8 cellular contexts compared by ENCODE assay signal in the genomic region with DNA sequence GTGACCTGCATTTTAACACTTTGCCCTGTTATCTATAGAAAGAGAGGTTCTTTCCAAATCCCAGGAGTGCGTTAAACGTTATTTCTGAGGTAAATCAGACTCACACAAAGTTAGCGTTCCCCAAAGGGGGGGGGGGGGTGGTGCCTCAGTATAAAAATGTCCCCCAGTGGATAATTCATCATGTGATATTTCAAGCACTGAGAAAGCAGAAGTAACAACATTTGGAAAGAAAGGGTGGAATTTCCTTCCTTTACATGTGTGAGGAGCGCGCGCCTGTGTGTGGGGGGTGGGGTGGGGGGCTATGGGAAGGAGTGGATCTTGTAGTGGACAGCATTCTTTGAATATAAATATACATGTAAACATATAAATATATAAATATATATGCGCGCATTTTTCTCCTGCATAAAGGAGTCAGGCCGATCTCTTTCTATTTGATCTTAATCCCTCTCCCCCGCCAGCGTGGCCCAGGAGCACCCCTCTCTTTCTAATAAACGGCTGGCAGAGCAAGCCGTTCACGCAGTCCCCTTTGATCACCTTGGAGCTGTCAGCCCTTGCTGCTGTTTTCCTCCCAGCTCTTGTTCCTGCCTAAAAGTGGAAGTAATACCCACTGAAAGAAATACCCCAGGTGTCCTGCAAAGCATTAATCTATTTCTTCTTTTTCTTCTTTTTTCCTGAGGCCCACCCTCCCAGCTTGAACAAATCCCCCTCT.
A peak's percentile ranks its signal among the peaks of the same experiment; 100 is the strongest.
DNase-seq lines count a peak whose midpoint lies in the region; TF ChIP-seq lines count a peak whose summit lies in the region.

No MANE protein-coding gene starts in this region.

- peaks cover 6% of the 10 kb centered on the region; the same call in 1 of the 2 replicates for H3K27me3 ChIP-seq in HUES6 (ENCODE audit: control insufficient read depth, insufficient read depth, low read length)

- H3K9me3 ChIP-seq in HUES6 (ENCODE audit: control insufficient read depth, insufficient read depth, low read depth, low read length): no peaks in the 10 kb centered on the region

- H3K9me3 Mint-ChIP-seq in immature natural killer cell: peaks cover 0 to 9% (median 2%) of the 10 kb centered on the region in 6 donors

- peak overlapping the region; percentile 95 for H3K9ac ChIP-seq in HUES6 (ENCODE audit: low read length)

- H3K4me1 ChIP-seq in HUES6 (ENCODE audit: control insufficient read depth, insufficient read depth, low read length): peaks cover 17% of the 10 kb centered on the region

- peaks cover 2 to 10% (median 4%) of the 10 kb centered on the region in 3 donors for H3K27me3 Mint-ChIP-seq in immature natural killer cell (ENCODE audit: low read depth in 3 of 3)

- peak; percentile 36 for DNase-seq in COR-L47 (lab: John Stamatoyannopoulos, UW)
- DNase-seq in immature natural killer cell: no peak
- peak in 2 of 49 donors; percentile 16 to 41 for DNase-seq in substantia nigra (lab: John Stamatoyannopoulos, UW)
- DNase-seq in GM20000 (ENCODE audit: low spot score): no peak
- DNase-seq in dermis blood vessel endothelial cell: no peak
- DNase-seq in RKO (ENCODE audit: low spot score): no peak

- H3K27ac ChIP-seq in HUES6 (ENCODE audit: low read depth, low read length) (peak overlapping the region; percentile 73; the same call in 1 of the 2 replicates), angular gyrus (ENCODE audit: low read depth, low read length) (peak overlapping the region; percentile 83), substantia nigra (ENCODE audit: low read depth, low read length, poor library complexity, severe bottlenecking) (peak overlapping the region; percentile 51)

- peak overlapping the region; percentile 62 for H3K4me3 ChIP-seq in HUES6 (ENCODE audit: low read depth, low read length)

- H3K4me1 Mint-ChIP-seq in immature natural killer cell: no peaks in the 10 kb centered on the region

- H3K4me3 Mint-ChIP-seq in immature natural killer cell: peak overlapping the region in 4 of 5 donors; percentile 15 to 55 (median 24)

- TF ChIP-seq CTCF in GM20000 (IDR thresholded peaks at IDR 0.05; ENCODE audit: extremely low read depth, missing control alignments): no peak

- no peaks in the 10 kb centered on the region for H3K36me3 Mint-ChIP-seq in immature natural killer cell

- H3K36me3 ChIP-seq in HUES6 (ENCODE audit: control insufficient read depth, insufficient read depth, low read length): no peaks in the 10 kb centered on the region

- H3K27ac Mint-ChIP-seq in immature natural killer cell: no peak overlapping the region
